8 cellular contexts compared by ENCODE assay signal in genomic region chr19:42433503-42434260, GRCh38. TPM values are rescaled to one million over a fixed set of nuclear protein-coding genes. Genes with fewer than 3 reads are reported as not detected.
A peak's percentile ranks its signal among the peaks of the same experiment; 100 is the strongest.
DNase-seq lines count a peak whose midpoint lies in the region; ATAC-seq and TF ChIP-seq lines count a peak whose summit lies in the region.

No MANE protein-coding gene starts in this region.

- TF ChIP-seq CTCF in heart left ventricle (IDR thresholded peaks at IDR 0.05): peak; percentile 61 to 85 (median 74)

- no peaks in the 10 kb centered on the region for H3K36me3 ChIP-seq in heart left ventricle

- CTCF ChIA-PET in activated naive CD4-positive, alpha-beta T cell treated with anti-CD3 and anti-CD28 coated beads, Interleukin-2, amount 10 ng/mL, durations not matched to agents 7 days and 5 days (lab: Charles Lee): interaction anchor here (0.7 to 2.8 kb wide), 8 partner anchors 9 to 325 kb away, joined by 3 to 17 read pairs (median 6); no protein-coding TSS in a partner anchor

- no peaks in the 10 kb centered on the region for H3K36me3 Mint-ChIP-seq in activated naive CD4-positive, alpha-beta T cell treated with anti-CD3 and anti-CD28 coated beads, Interleukin-2, amount 10 ng/mL, durations not matched to agents 7 days and 5 days

- H3K4me3 Mint-ChIP-seq in activated naive CD4-positive, alpha-beta T cell treated with anti-CD3 and anti-CD28 coated beads, Interleukin-2, amount 10 ng/mL, durations not matched to agents 7 days and 5 days: no peak overlapping the region

- ATAC-seq in HG03196 (IDR thresholded peaks at IDR 0.05; ENCODE audit: unreplicated experiment) (peak; percentile 51), heart left ventricle (peak; percentile 87 to 91 (median 91)), GM21825 (IDR thresholded peaks at IDR 0.05; ENCODE audit: unreplicated experiment) (no peak)

- in situ Hi-C loops in SK-MEL-5 (cut with HindIII; ENCODE audit: low pct_unique_long_range_greater_than_20kb, low sequenced_read_pairs): no loop called here

- peak; percentile 63 for DNase-seq in CD1c-positive myeloid dendritic cell (ENCODE audit: extremely low spot score)
- DNase-seq in SK-MEL-5 (ENCODE audit: low read depth, low spot score): peak; percentile 79
- peak; percentile 78 for DNase-seq in activated naive CD4-positive, alpha-beta T cell treated with anti-CD3 and anti-CD28 coated beads, Interleukin-2, amount 10 ng/mL, durations not matched to agents 7 days and 5 days
- peak; percentile 87 to 92 (median 91) for DNase-seq in heart left ventricle
- DNase-seq in posterior cingulate gyrus: peak in 9 of 10 donors; percentile 26 to 95 (median 74)
- DNase-seq in NCI-H1436 treated with DMSO at 0.1 percent for 48 hours (lab: John Stamatoyannopoulos, UW): no peak

- peaks cover 9% of the 10 kb centered on the region for H3K4me1 Mint-ChIP-seq in activated naive CD4-positive, alpha-beta T cell treated with anti-CD3 and anti-CD28 coated beads, Interleukin-2, amount 10 ng/mL, durations not matched to agents 7 days and 5 days

- no peak overlapping the region for H3K27ac Mint-ChIP-seq in activated naive CD4-positive, alpha-beta T cell treated with anti-CD3 and anti-CD28 coated beads, Interleukin-2, amount 10 ng/mL, durations not matched to agents 7 days and 5 days

- H3K9me3 ChIP-seq in heart left ventricle: no peaks in the 10 kb centered on the region

- no peak overlapping the region for H3K4me3 ChIP-seq in heart left ventricle

- peaks cover 0 to 35% (median 21%) of the 10 kb centered on the region in 12 donors for H3K4me1 ChIP-seq in heart left ventricle

- H3K27ac ChIP-seq in heart left ventricle: peak overlapping the region; percentile 1 to 88 (median 69)

- no peak for TF ChIP-seq POLR2A in heart left ventricle (IDR thresholded peaks at IDR 0.05)

- 25 to 37% (median 28%) methylated on average over 9 of the region's 9 CpGs for WGBS in heart left ventricle, 4 donors

- no peaks in the 10 kb centered on the region for H3K9me3 Mint-ChIP-seq in activated naive CD4-positive, alpha-beta T cell treated with anti-CD3 and anti-CD28 coated beads, Interleukin-2, amount 10 ng/mL, durations not matched to agents 7 days and 5 days

- intact Hi-C loops in heart left ventricle (cut with DNase I) (loop anchor here in 3 of 10 donors (5.0 to 10.0 kb wide), 3 partner anchors 46 to 301 kb away; partner anchors contain the start of gene POU2F2 (in 2 of the 3)), posterior cingulate gyrus (cut with DNase I) (no loop called here)

- no peaks in the 10 kb centered on the region for H3K27me3 ChIP-seq in heart left ventricle

- H3K27me3 Mint-ChIP-seq in activated naive CD4-positive, alpha-beta T cell treated with anti-CD3 and anti-CD28 coated beads, Interleukin-2, amount 10 ng/mL, durations not matched to agents 7 days and 5 days: peaks cover 18% of the 10 kb centered on the region

RNA-seq across cellular contexts. Expression of gene LIPE, which starts 6.5 kb away (rescaled TPM):
- total RNA-seq in SK-MEL-5 (2014; rRNA removed; shearing (Covaris generic)): not detected in 2 replicates
- not detected in 2 replicates for polyA plus RNA-seq in SK-MEL-5 (2015; cell fraction: cytosol; rRNA removed)
- polyA plus RNA-seq in SK-MEL-5 (2015; cell fraction: nucleus; rRNA removed): not detected in 2 replicates
- 100 to 1,000 TPM in 1 of 9 donors, 10 to 100 TPM in 8; 34.7 to 111 (median 57.3) TPM for total RNA-seq in heart left ventricle
- 10 to 100 TPM; 47.1 to 67.1 TPM for polyA plus RNA-seq in heart left ventricle

RNA-seq across cellular contexts. Expression of gene CXCL17, which starts 9.1 kb away (rescaled TPM):
- 0.34 TPM in 1 of 2 replicates, not detected in the other for total RNA-seq in SK-MEL-5 (2014; rRNA removed; shearing (Covaris generic))
- polyA plus RNA-seq in SK-MEL-5 (2015; cell fraction: cytosol; rRNA removed): 0.52 and 0.79 TPM in 2 replicates
- polyA plus RNA-seq in SK-MEL-5 (2015; cell fraction: nucleus; rRNA removed): not detected in 2 replicates
- not detected for total RNA-seq in heart left ventricle
- polyA plus RNA-seq in heart left ventricle: not detected

RNA-seq across cellular contexts. Expression of gene CNFN, which starts 43.6 kb away (rescaled TPM):
- total RNA-seq in SK-MEL-5 (2014; rRNA removed; shearing (Covaris generic)): 0.77 TPM in 1 of 2 replicates, not detected in the other
- 1.0 and 3.9 TPM in 2 replicates for polyA plus RNA-seq in SK-MEL-5 (2015; cell fraction: cytosol; rRNA removed)
- polyA plus RNA-seq in SK-MEL-5 (2015; cell fraction: nucleus; rRNA removed): not detected in 2 replicates
- total RNA-seq in heart left ventricle: 1 to 10 TPM in 1 of 9 donors, under 1 TPM in 3, not detected in 5; 0.62 to 1.4 (median 0.94) TPM
- polyA plus RNA-seq in heart left ventricle: 1 to 10 TPM; 1.3 to 2.9 TPM

Comparison
In these comparisons a context has a peak if more than half of its experiments do, and no peak if none do; other contexts are left out.
1. RNA of gene LIPE, which starts 6.5 kb away (total RNA-seq): 34.7 to 111 TPM in heart left ventricle; not detected in SK-MEL-5; every median in the first group is over 10 times any median in the second.